ENCODE assay signal across 8 cellular contexts in the genomic region with DNA sequence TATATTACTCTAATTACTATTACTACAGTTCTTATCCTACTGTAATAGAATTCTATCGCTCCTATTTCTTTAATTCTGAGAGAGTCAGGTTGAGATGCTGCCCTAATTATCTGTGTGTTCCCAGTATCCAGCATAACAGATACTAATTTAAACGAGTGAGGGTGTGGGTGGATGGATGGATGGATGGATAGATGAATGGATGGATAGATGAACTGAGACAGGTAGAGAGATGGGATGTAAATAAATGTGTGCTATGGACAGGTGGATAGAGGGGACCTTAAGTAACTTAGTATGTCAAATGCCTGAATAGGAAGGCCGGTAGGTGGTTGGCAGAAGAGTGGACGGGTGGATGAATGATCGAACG.
A peak's percentile ranks its signal among the peaks of the same experiment; 100 is the strongest.
DNase-seq lines count a peak whose midpoint lies in the region; ATAC-seq and TF ChIP-seq lines count a peak whose summit lies in the region.

No MANE protein-coding gene starts in this region.

- H2AFZ ChIP-seq in DND-41 (ENCODE audit: low read depth, low read length) (peak overlapping the region; percentile 69), OCI-LY3 (ENCODE audit: low read depth, low read length) (peak overlapping the region; percentile 72)

- H3K4me2 ChIP-seq in DND-41 (ENCODE audit: insufficient read depth, low read length) (peak overlapping the region; percentile 80), OCI-LY3 (ENCODE audit: low read length) (peak overlapping the region; percentile 69)

- H3K9ac ChIP-seq in DND-41 (ENCODE audit: low read depth, low read length): peak overlapping the region; percentile 55
- H3K9ac ChIP-seq in OCI-LY3 (ENCODE audit: low read length): peak overlapping the region; percentile 73

- ATAC-seq in DND-41 (ENCODE audit: insufficient read depth, low read depth): no peak
- no peak for ATAC-seq in GM19351 (IDR thresholded peaks at IDR 0.05; ENCODE audit: unreplicated experiment)
- no peak for ATAC-seq in lower lobe of right lung

- peaks cover 5% of the 10 kb centered on the region for H3K4me1 Mint-ChIP-seq in endothelial cell (ENCODE audit: unreplicated experiment)
- H3K4me1 Mint-ChIP-seq in progenitor cell of endocrine pancreas (ENCODE audit: low read depth): peaks cover 3% of the 10 kb centered on the region

- intact Hi-C loops in lower lobe of right lung (cut with DNase I): no loop called here

- no peaks in the 10 kb centered on the region for H4K20me1 ChIP-seq in DND-41 (ENCODE audit: insufficient read depth, low read length)
- H4K20me1 ChIP-seq in OCI-LY3 (ENCODE audit: insufficient read depth, low read length): no peaks in the 10 kb centered on the region

- DNase-seq in DND-41 (no peak), endothelial cell (ENCODE audit: low spot score) (no peak), progenitor cell of endocrine pancreas (ENCODE audit: low spot score, unreplicated experiment) (no peak), NCI-H1436 treated with DMSO at 0.1 percent for 48 hours (lab: John Stamatoyannopoulos, UW) (no peak), lower lobe of right lung (no peak), NCI-H345 treated with DMSO at 0.1 percent for 48 hours (lab: John Stamatoyannopoulos, UW; ENCODE audit: unreplicated experiment) (no peak)

- H3K27me3 Mint-ChIP-seq in endothelial cell (ENCODE audit: unreplicated experiment) (peaks cover 2% of the 10 kb centered on the region), progenitor cell of endocrine pancreas (peaks cover 37% of the 10 kb centered on the region)

- H3K9me3 Mint-ChIP-seq in endothelial cell (ENCODE audit: unreplicated experiment) (no peaks in the 10 kb centered on the region), progenitor cell of endocrine pancreas (ENCODE audit: low read depth) (no peaks in the 10 kb centered on the region)

- H3K9me3 ChIP-seq in DND-41 (ENCODE audit: insufficient read depth, low read length, severe bottlenecking) (no peaks in the 10 kb centered on the region), OCI-LY3 (ENCODE audit: insufficient read depth, low read length) (no peaks in the 10 kb centered on the region), lower lobe of right lung (no peaks in the 10 kb centered on the region)

- no peaks in the 10 kb centered on the region for H3K36me3 Mint-ChIP-seq in endothelial cell (ENCODE audit: low read depth, unreplicated experiment)
- H3K36me3 Mint-ChIP-seq in progenitor cell of endocrine pancreas (ENCODE audit: insufficient read depth): no peaks in the 10 kb centered on the region

- H3K36me3 ChIP-seq in DND-41 (ENCODE audit: insufficient read depth, low read length) (no peaks in the 10 kb centered on the region), OCI-LY3 (replicated peaks; ENCODE audit: low read depth, low read length) (no peaks in the 10 kb centered on the region), lower lobe of right lung (no peaks in the 10 kb centered on the region)

- H3K27ac ChIP-seq in DND-41 (ENCODE audit: low read length) (peak overlapping the region; percentile 61), OCI-LY3 (ENCODE audit: low read length) (peak overlapping the region; percentile 36; the same call in 1 of the 2 replicates), lower lobe of right lung (no peak overlapping the region)

- H3K79me2 ChIP-seq in DND-41 (ENCODE audit: insufficient read depth, low read length) (no peaks in the 10 kb centered on the region), OCI-LY3 (ENCODE audit: low read length) (no peaks in the 10 kb centered on the region)

- no peaks in the 10 kb centered on the region for H3K27me3 ChIP-seq in DND-41 (ENCODE audit: insufficient read depth, low read length, poor library complexity)
- no peaks in the 10 kb centered on the region for H3K27me3 ChIP-seq in OCI-LY3 (ENCODE audit: low read depth, low read length)
- peaks cover 5% of the 10 kb centered on the region for H3K27me3 ChIP-seq in lower lobe of right lung (ENCODE audit: low read depth)

- H3K4me3 Mint-ChIP-seq in endothelial cell (ENCODE audit: unreplicated experiment): peak overlapping the region; percentile 32
- H3K4me3 Mint-ChIP-seq in progenitor cell of endocrine pancreas (ENCODE audit: low read depth): peak overlapping the region; percentile 63

- no peak for TF ChIP-seq CTCF in DND-41 (IDR thresholded peaks at IDR 0.05; ENCODE audit: borderline replicate concordance, extremely low read depth, low read length, poor library complexity, severe bottlenecking)
- TF ChIP-seq CTCF in OCI-LY3 (IDR thresholded peaks at IDR 0.05; ENCODE audit: low read depth, low read length): no peak
- TF ChIP-seq CTCF in endothelial cell (IDR thresholded peaks at IDR 0.05; ENCODE audit: unreplicated experiment): no peak
- TF ChIP-seq CTCF in progenitor cell of endocrine pancreas (IDR thresholded peaks at IDR 0.05; ENCODE audit: unreplicated experiment): no peak
- no peak for TF ChIP-seq CTCF in lower lobe of right lung (IDR thresholded peaks at IDR 0.05)

- peaks cover 24% of the 10 kb centered on the region for H3K4me1 ChIP-seq in DND-41 (ENCODE audit: insufficient read depth, low read length)
- H3K4me1 ChIP-seq in OCI-LY3 (ENCODE audit: low read length): peaks cover 10% of the 10 kb centered on the region
- H3K4me1 ChIP-seq in lower lobe of right lung: peaks cover 9% of the 10 kb centered on the region

- peak overlapping the region in 1 of 2 experiments; percentile 50; a peak in 3 of 4 replicates for H3K4me3 ChIP-seq in DND-41 (ENCODE audit: low read depth in 1 of 2, low read length in 2 of 2)
- peak overlapping the region; percentile 78 for H3K4me3 ChIP-seq in OCI-LY3 (ENCODE audit: low read length)
- no peak overlapping the region for H3K4me3 ChIP-seq in lower lobe of right lung

- H3K27ac Mint-ChIP-seq in endothelial cell (ENCODE audit: unreplicated experiment): no peak overlapping the region
- no peak overlapping the region for H3K27ac Mint-ChIP-seq in progenitor cell of endocrine pancreas
